Comparison of ENCODE assay signal across 8 cellular contexts in genomic region chr1:178341218-178341956, GRCh38.
DNase-seq lines count a peak whose midpoint lies in the region; ATAC-seq and TF ChIP-seq lines count a peak whose summit lies in the region.

No MANE protein-coding gene starts in this region.

- H3K9ac ChIP-seq in mammary epithelial cell (ENCODE audit: insufficient read depth, low read length): peak overlapping the region; percentile 87
- H3K9ac ChIP-seq in smooth muscle cell (ENCODE audit: low read depth): peak overlapping the region; percentile 75

- H3K4me1 Mint-ChIP-seq in CD14-positive monocyte: peaks cover 23% of the 10 kb centered on the region

- H3K4me1 ChIP-seq in mammary epithelial cell (ENCODE audit: insufficient read depth, low read length) (peaks cover 31% of the 10 kb centered on the region), smooth muscle cell (ENCODE audit: low read depth) (peaks cover 38% of the 10 kb centered on the region)

- intact Hi-C loops in mammary epithelial cell (cut with micrococcal nuclease): loop anchor here (1.0 kb wide), 1 partner anchor 18 kb away; no protein-coding TSS in a partner anchor
- intact Hi-C loops in CD14-positive monocyte (cut with micrococcal nuclease): no loop called here

- peak overlapping the region; percentile 40 to 48 (median 43) for H3K4me3 ChIP-seq in mammary epithelial cell (replicated peaks in 1 of 3; ENCODE audit: insufficient read depth in 1 of 3, low read depth in 2 of 3, low read length in 3 of 3)
- H3K4me3 ChIP-seq in smooth muscle cell: peak overlapping the region; percentile 49

- H3K27me3 Mint-ChIP-seq in CD14-positive monocyte (ENCODE audit: low read depth in 3 of 3): no peaks in the 10 kb centered on the region

- peak overlapping the region; percentile 4 for H2AFZ ChIP-seq in mammary epithelial cell (ENCODE audit: low read depth, low read length)
- peak overlapping the region; percentile 12 for H2AFZ ChIP-seq in smooth muscle cell (ENCODE audit: low read depth)

- DNase-seq in HK-2 (ENCODE audit: unreplicated experiment) (peak; percentile 41), mammary epithelial cell (peak; percentile 97), iPS-NIHi11 (ENCODE audit: low spot score) (peak; percentile 84), smooth muscle cell (lab: John Stamatoyannopoulos, UW; ENCODE audit: unreplicated experiment) (no peak), NCI-H1105 treated with DMSO at 0.1 percent for 48 hours (lab: John Stamatoyannopoulos, UW) (no peak), CD14-positive monocyte (ENCODE audit: low spot score) (no peak)

- H3K9me3 ChIP-seq in mammary epithelial cell (replicated peaks; ENCODE audit: insufficient read depth, low read length): no peaks in the 10 kb centered on the region
- H3K9me3 ChIP-seq in smooth muscle cell (replicated peaks; ENCODE audit: low read depth): no peaks in the 10 kb centered on the region

- H3K79me2 ChIP-seq in mammary epithelial cell (ENCODE audit: insufficient read depth, low read length) (peaks cover 68% of the 10 kb centered on the region), smooth muscle cell (ENCODE audit: low read depth) (peaks cover 20% of the 10 kb centered on the region)

- ATAC-seq in HG03108 (IDR thresholded peaks at IDR 0.05; ENCODE audit: unreplicated experiment): no peak
- no peak for ATAC-seq in GM21528 (IDR thresholded peaks at IDR 0.05; ENCODE audit: low FRiP score, unreplicated experiment)

- WGBS in mammary epithelial cell (ENCODE audit: low coverage, missing lambda C conversion rate): 2% methylated on average over 10 of the region's 10 CpGs
- WGBS in smooth muscle cell (ENCODE audit: low lambda C conversion rate): 5% methylated on average over 10 of the region's 10 CpGs

- TF ChIP-seq CTCF in mammary epithelial cell (conservative IDR thresholded peaks at IDR 0.05 in 1 of 2, IDR thresholded peaks at IDR 0.05 in 1 of 2; ENCODE audit: extremely low read depth in 1 of 2, insufficient read depth in 1 of 2, low read depth in 1 of 2, low read length in 2 of 2) (no peak), smooth muscle cell (IDR thresholded peaks at IDR 0.05; ENCODE audit: borderline replicate concordance, insufficient read depth, poor library complexity, severe bottlenecking) (no peak), CD14-positive monocyte (IDR thresholded peaks at IDR 0.05) (no peak)

- BruUV-seq in mammary epithelial cell (replicated peaks; lab: Mats Ljungman, UMichigan): TSS peak; percentile 63

- no peaks in the 10 kb centered on the region for H3K36me3 Mint-ChIP-seq in CD14-positive monocyte

- CTCF ChIA-PET in mammary epithelial cell (lab: Charles Lee; ENCODE audit: low non-redundant PET): interaction anchor here (0.6 to 0.7 kb wide), 2 partner anchors 331 to 386 kb away, joined by 5 to 10 read pairs; no protein-coding TSS in a partner anchor

- H3K27ac ChIP-seq in mammary epithelial cell (ENCODE audit: insufficient read depth, low read depth, low read length) (peak overlapping the region; percentile 95), smooth muscle cell (ENCODE audit: low read depth) (peak overlapping the region; percentile 82)

- peak overlapping the region; percentile 72 for H3K4me2 ChIP-seq in mammary epithelial cell (ENCODE audit: insufficient read depth, low read depth, low read length)
- H3K4me2 ChIP-seq in smooth muscle cell: peak overlapping the region; percentile 86

- no peaks in the 10 kb centered on the region for H3K36me3 ChIP-seq in mammary epithelial cell (ENCODE audit: insufficient read depth, low read length)
- no peaks in the 10 kb centered on the region for H3K36me3 ChIP-seq in smooth muscle cell (ENCODE audit: low read depth)

- dilution Hi-C loops in mammary epithelial cell (cut with HindIII; ENCODE audit: low sequenced_read_pairs): no loop called here

- H3F3A ChIP-seq in smooth muscle cell (ENCODE audit: low read depth): no peaks in the 10 kb centered on the region

- H4K20me1 ChIP-seq in mammary epithelial cell (ENCODE audit: insufficient read depth, low read length): no peaks in the 10 kb centered on the region
- H4K20me1 ChIP-seq in smooth muscle cell (ENCODE audit: low read depth): no peaks in the 10 kb centered on the region

- H3K9me3 Mint-ChIP-seq in CD14-positive monocyte: no peaks in the 10 kb centered on the region

- H3K27me3 ChIP-seq in mammary epithelial cell (ENCODE audit: insufficient read depth, low read length): no peaks in the 10 kb centered on the region
- H3K27me3 ChIP-seq in smooth muscle cell (ENCODE audit: low read depth): no peaks in the 10 kb centered on the region

- in situ Hi-C loops in mammary epithelial cell (cut with MboI; ENCODE audit: low sequenced_read_pairs in 2 of 2): no loop called here

- no peak overlapping the region for H3K27ac Mint-ChIP-seq in CD14-positive monocyte

- H3K4me3 Mint-ChIP-seq in CD14-positive monocyte: no peak overlapping the region

Comparison
In these comparisons a context has a peak if more than half of its experiments do, and no peak if none do; other contexts are left out.
1. DNase-seq: peak in HK-2 (single experiment), mammary epithelial cell (single experiment) and iPS-NIHi11 (single experiment); none in smooth muscle cell (single experiment), NCI-H1105 treated with DMSO at 0.1 percent for 48 hours (single experiment) and CD14-positive monocyte (single experiment).